In genomic region chr10:60123172-60123571, GRCh38 we compare ENCODE assay signal across 12 cellular contexts.
DNase-seq lines count a peak whose midpoint lies in the region; ATAC-seq, FAIRE-seq and TF ChIP-seq lines count a peak whose summit lies in the region.
"Had no signal": no experiment of that assay in that cellular context is flagged by ENCODE, and none has a peak within 500 bp of the region (broad histone marks: within the 10 kb centered on the region; RNA-seq: fewer than 3 reads in every experiment).

No MANE protein-coding gene starts in this region.

- H3K36me3 ChIP-seq in astrocyte (ENCODE audit: insufficient read depth, low read length) (no peaks in the 10 kb centered on the region), left ventricle myocardium inferior (no peaks in the 10 kb centered on the region), skeletal muscle satellite cell (ENCODE audit: insufficient read depth, low read length) (no peaks in the 10 kb centered on the region), vagina (no peaks in the 10 kb centered on the region)

- H3K9ac ChIP-seq in astrocyte (ENCODE audit: low read length) (peak overlapping the region; percentile 17), skeletal muscle satellite cell (ENCODE audit: low read depth, low read length) (peak overlapping the region; percentile 56)

- H3K4me3 ChIP-seq in astrocyte (ENCODE audit: insufficient read depth, low read depth, low read length) (no peak overlapping the region), left ventricle myocardium inferior (no peak overlapping the region), skeletal muscle satellite cell (ENCODE audit: low read length) (peak overlapping the region; percentile 18), vagina (no peak overlapping the region)
- H3K4me3 ChIP-seq: SK-N-MC had no signal

- H3K4me3 Mint-ChIP-seq in astrocyte (ENCODE audit: unreplicated experiment), result no peak overlapping the region
- no peak overlapping the region for H3K4me3 Mint-ChIP-seq in nephron progenitor cell
- H3K4me3 Mint-ChIP-seq: naive thymus-derived CD4-positive, alpha-beta T cell had no signal

- FAIRE-seq in astrocyte (lab: Jason Lieb, UNC), result peak; percentile 59

- H3K4me1 Mint-ChIP-seq in astrocyte (ENCODE audit: low read depth, unreplicated experiment) (peaks cover 10% of the 10 kb centered on the region), nephron progenitor cell (no peaks in the 10 kb centered on the region)

- no peaks in the 10 kb centered on the region for H3K79me2 ChIP-seq in astrocyte (ENCODE audit: insufficient read depth, low read length)

- intact Hi-C loops in left ventricle myocardium inferior (cut with micrococcal nuclease) (no loop called here), vagina (cut with DNase I) (no loop called here)

- H3K4me2 ChIP-seq in astrocyte (ENCODE audit: low read length) (peak overlapping the region; percentile 57), skeletal muscle satellite cell (ENCODE audit: low read length) (peak overlapping the region; percentile 67)

- peak overlapping the region; percentile 0 for H2AFZ ChIP-seq in astrocyte (ENCODE audit: low read depth, low read length)

- no peaks in the 10 kb centered on the region for H3K9me3 ChIP-seq in astrocyte (ENCODE audit: insufficient read depth, low read depth, low read length)
- H3K9me3 ChIP-seq in left ventricle myocardium inferior (replicated peaks), result peaks cover 7% of the 10 kb centered on the region
- no peaks in the 10 kb centered on the region for H3K9me3 ChIP-seq in skeletal muscle satellite cell (replicated peaks; ENCODE audit: low read length)
- no peaks in the 10 kb centered on the region for H3K9me3 ChIP-seq in vagina

- H3K27ac Mint-ChIP-seq in astrocyte (ENCODE audit: unreplicated experiment), result no peak overlapping the region
- H3K27ac Mint-ChIP-seq in nephron progenitor cell, result no peak overlapping the region
- H3K27ac Mint-ChIP-seq: naive thymus-derived CD4-positive, alpha-beta T cell had no signal

- no peaks in the 10 kb centered on the region for H4K20me1 ChIP-seq in astrocyte (ENCODE audit: insufficient read depth, low read length)

- H3K27me3 Mint-ChIP-seq in astrocyte (ENCODE audit: low read depth, unreplicated experiment) (no peaks in the 10 kb centered on the region), nephron progenitor cell (ENCODE audit: low read depth, poor library complexity) (no peaks in the 10 kb centered on the region)
- H3K27me3 Mint-ChIP-seq: naive thymus-derived CD4-positive, alpha-beta T cell had no signal

- H3K27ac ChIP-seq in astrocyte (ENCODE audit: low read depth, low read length) (peak overlapping the region; percentile 63), left ventricle myocardium inferior (replicated peaks) (peak overlapping the region; percentile 78), vagina (no peak overlapping the region)
- H3K27ac ChIP-seq: SK-N-MC had no signal

- TF ChIP-seq POLR2A in vagina (IDR thresholded peaks at IDR 0.05), result no peak

- H3K36me3 Mint-ChIP-seq in astrocyte (ENCODE audit: low read depth, unreplicated experiment), result no peaks in the 10 kb centered on the region
- H3K36me3 Mint-ChIP-seq in nephron progenitor cell (ENCODE audit: low read depth), result peaks cover 50% of the 10 kb centered on the region

- no peak for ATAC-seq in HG03520 (IDR thresholded peaks at IDR 0.05; ENCODE audit: unreplicated experiment)
- ATAC-seq: naive thymus-derived CD4-positive, alpha-beta T cell had no signal

- H3K4me1 ChIP-seq in astrocyte (ENCODE audit: insufficient read depth, low read length) (peaks cover 13% of the 10 kb centered on the region), left ventricle myocardium inferior (peaks cover 26% of the 10 kb centered on the region), skeletal muscle satellite cell (ENCODE audit: control insufficient read depth, insufficient read depth, low read length) (peaks cover 23% of the 10 kb centered on the region), vagina (peaks cover 10% of the 10 kb centered on the region)

- H3K9me3 Mint-ChIP-seq in astrocyte (ENCODE audit: unreplicated experiment) (peaks cover 4% of the 10 kb centered on the region), nephron progenitor cell (peaks cover 12% of the 10 kb centered on the region)
- H3K9me3 Mint-ChIP-seq: naive thymus-derived CD4-positive, alpha-beta T cell had no signal

- TF ChIP-seq CTCF in astrocyte (IDR thresholded peaks at IDR 0.05; ENCODE audit: insufficient read depth, low read depth, low read length) (no peak), left ventricle myocardium inferior (IDR thresholded peaks at IDR 0.05; ENCODE audit: borderline replicate concordance) (no peak), nephron progenitor cell (IDR thresholded peaks at IDR 0.05) (no peak), vagina (IDR thresholded peaks at IDR 0.05) (no peak)

- peak; percentile 69 for DNase-seq in GM03348 (ENCODE audit: low spot score)
- DNase-seq in astrocyte (ENCODE audit: low read depth), result peak; percentile 84
- no peak for DNase-seq in left ventricle myocardium inferior
- no peak for DNase-seq in D341Med (ENCODE audit: low spot score)
- DNase-seq in nephron progenitor cell, result no peak
- DNase-seq in vagina (ENCODE audit: extremely low spot score in 2 of 2), result no peak
- DNase-seq: activated CD8-positive, alpha-beta memory T cell treated with anti-CD3 and anti-CD28 coated beads for 24 hours; glutamatergic neuron; naive thymus-derived CD4-positive, alpha-beta T cell had no signal

- no peaks in the 10 kb centered on the region for H3K27me3 ChIP-seq in astrocyte (ENCODE audit: insufficient read depth, low read length)
- H3K27me3 ChIP-seq in left ventricle myocardium inferior (ENCODE audit: low read depth), result no peaks in the 10 kb centered on the region
- H3K27me3 ChIP-seq in skeletal muscle satellite cell (ENCODE audit: control insufficient read depth, insufficient read depth, low read length), result no peaks in the 10 kb centered on the region
- H3K27me3 ChIP-seq in vagina, result no peaks in the 10 kb centered on the region

Comparison
In these comparisons a context has a peak if more than half of its experiments do, and no peak if none do; other contexts are left out.
1. DNase-seq: peak in GM03348 (single experiment) and astrocyte (single experiment); none in left ventricle myocardium inferior (single experiment), D341Med (single experiment), nephron progenitor cell (single experiment) and vagina (0 of 2).